8 cellular contexts compared by ENCODE assay signal in the genomic region with DNA sequence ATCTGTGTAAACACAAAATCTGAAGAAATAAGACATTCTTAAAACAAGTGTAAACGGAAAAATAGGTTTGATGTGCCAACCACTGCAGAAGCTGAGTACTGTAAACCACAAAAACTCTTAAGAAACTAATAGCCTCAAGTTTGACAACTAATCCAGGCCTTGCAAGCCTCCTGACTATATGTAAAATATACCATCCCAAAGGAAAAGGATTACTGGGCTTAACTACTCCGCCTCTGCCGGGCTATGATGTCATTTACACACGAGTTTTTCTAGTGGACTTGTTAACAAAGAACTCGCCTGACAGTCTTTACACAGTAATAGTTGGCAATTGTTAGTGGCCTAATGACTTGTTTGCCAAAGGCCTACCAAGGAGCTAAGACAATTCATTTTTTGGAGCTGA. TPM values are rescaled to one million over a fixed set of nuclear protein-coding genes. Genes with fewer than 3 reads are reported as not detected.
DNase-seq lines count a peak whose midpoint lies in the region; ATAC-seq lines count a peak whose summit lies in the region.

No MANE protein-coding gene starts in this region.

- peaks cover 47 to 72% (median 60%) of the 10 kb centered on the region in 4 donors for H3K4me1 Mint-ChIP-seq in CD4-positive, CD25-positive, alpha-beta regulatory T cell
- H3K4me1 Mint-ChIP-seq in activated T-helper 17 cell treated with anti-CD3 and anti-CD28 coated beads, Interleukin-2, amount 50 U/mL, for 72 hours = peaks cover 35% of the 10 kb centered on the region

- DNase-seq in CD4-positive, CD25-positive, alpha-beta regulatory T cell = no peak
- peak; percentile 30 for DNase-seq in HT1080 (ENCODE audit: low read depth)
- DNase-seq in stimulated activated CD4-positive, alpha-beta T cell treated with anti-CD3 and anti-CD28 coated beads, Interleukin-2, amount 100 ng/mL, for 48 hours = no peak

- peak overlapping the region; percentile 77 to 97 (median 93) for H3K27ac Mint-ChIP-seq in CD4-positive, CD25-positive, alpha-beta regulatory T cell
- peak overlapping the region; percentile 88 for H3K27ac Mint-ChIP-seq in activated T-helper 17 cell treated with anti-CD3 and anti-CD28 coated beads, Interleukin-2, amount 50 U/mL, for 72 hours

- H3K4me3 ChIP-seq in CD4-positive, CD25-positive, alpha-beta regulatory T cell (ENCODE audit: low read depth, low read length) = peak overlapping the region; percentile 100
- peak overlapping the region; percentile 91 for H3K4me3 ChIP-seq in iPS-18a (ENCODE audit: low read length)
- H3K4me3 ChIP-seq in skin epidermis = peak overlapping the region; percentile 48 to 90 (median 83)

- H3K36me3 Mint-ChIP-seq in CD4-positive, CD25-positive, alpha-beta regulatory T cell = no peaks in the 10 kb centered on the region
- peaks cover 52% of the 10 kb centered on the region for H3K36me3 Mint-ChIP-seq in activated T-helper 17 cell treated with anti-CD3 and anti-CD28 coated beads, Interleukin-2, amount 50 U/mL, for 72 hours (ENCODE audit: low read depth)

- H3K4me1 ChIP-seq in CD4-positive, CD25-positive, alpha-beta regulatory T cell (ENCODE audit: control insufficient read depth, insufficient read depth, low read length, poor library complexity, severe bottlenecking) = peaks cover 67% of the 10 kb centered on the region
- peaks cover 44% of the 10 kb centered on the region for H3K4me1 ChIP-seq in iPS-18a (ENCODE audit: control insufficient read depth, low read depth, low read length)

- peaks cover 3% of the 10 kb centered on the region for H3K36me3 ChIP-seq in CD4-positive, CD25-positive, alpha-beta regulatory T cell (ENCODE audit: control insufficient read depth, insufficient read depth, low read length)
- no peaks in the 10 kb centered on the region for H3K36me3 ChIP-seq in iPS-18a (ENCODE audit: control insufficient read depth, low read depth, low read length)

- no peaks in the 10 kb centered on the region for H3K9me3 Mint-ChIP-seq in CD4-positive, CD25-positive, alpha-beta regulatory T cell
- H3K9me3 Mint-ChIP-seq in activated T-helper 17 cell treated with anti-CD3 and anti-CD28 coated beads, Interleukin-2, amount 50 U/mL, for 72 hours = no peaks in the 10 kb centered on the region

- peak overlapping the region; percentile 85 for H3K9ac ChIP-seq in iPS-18a (ENCODE audit: low read length)

- peak overlapping the region; percentile 96 to 99 (median 98) for H3K4me3 Mint-ChIP-seq in CD4-positive, CD25-positive, alpha-beta regulatory T cell
- peak overlapping the region; percentile 96 for H3K4me3 Mint-ChIP-seq in activated T-helper 17 cell treated with anti-CD3 and anti-CD28 coated beads, Interleukin-2, amount 50 U/mL, for 72 hours

- peaks cover 4% of the 10 kb centered on the region for H3K27me3 Mint-ChIP-seq in CD4-positive, CD25-positive, alpha-beta regulatory T cell
- H3K27me3 Mint-ChIP-seq in activated T-helper 17 cell treated with anti-CD3 and anti-CD28 coated beads, Interleukin-2, amount 50 U/mL, for 72 hours = no peaks in the 10 kb centered on the region

- H3K9me3 ChIP-seq in CD4-positive, CD25-positive, alpha-beta regulatory T cell (ENCODE audit: control insufficient read depth in 2 of 2, low read length in 2 of 2) = no peaks in the 10 kb centered on the region
- no peaks in the 10 kb centered on the region for H3K9me3 ChIP-seq in iPS-18a (ENCODE audit: control insufficient read depth, low read depth, low read length)

- peak overlapping the region; percentile 49 for H3K27ac ChIP-seq in CD4-positive, CD25-positive, alpha-beta regulatory T cell (ENCODE audit: insufficient read depth, low read length, poor library complexity, severe bottlenecking)
- H3K27ac ChIP-seq in iPS-18a (ENCODE audit: low read length) (no peak overlapping the region), skin epidermis (peak overlapping the region in 13 of 21 experiments; percentile 18 to 99 (median 95))

- no peaks in the 10 kb centered on the region for H3K27me3 ChIP-seq in CD4-positive, CD25-positive, alpha-beta regulatory T cell (ENCODE audit: control insufficient read depth, insufficient read depth, low read length)
- no peaks in the 10 kb centered on the region for H3K27me3 ChIP-seq in iPS-18a (ENCODE audit: control insufficient read depth, insufficient read depth, low read length)

- ATAC-seq in CD4-positive, CD25-positive, alpha-beta regulatory T cell (ENCODE audit: low read depth in 2 of 2) = no peak
- no peak for ATAC-seq in activated T-helper 17 cell treated with anti-CD3 and anti-CD28 coated beads, Interleukin-2, amount 50 U/mL, for 72 hours (replicated peaks)
- ATAC-seq in GM21717 (IDR thresholded peaks at IDR 0.05; ENCODE audit: unreplicated experiment) = no peak
- no peak for ATAC-seq in HG02885 (IDR thresholded peaks at IDR 0.05; ENCODE audit: poor library complexity, unreplicated experiment)

RNA-seq across cellular contexts. Expression of gene KIF5B, which starts 2.1 kb away (rescaled TPM):
- 69.0 TPM for total RNA-seq in CD4-positive, CD25-positive, alpha-beta regulatory T cell
- polyA plus RNA-seq in CD4-positive, CD25-positive, alpha-beta regulatory T cell = 10 to 100 TPM; 20.9 to 31.9 (median 24.6) TPM
- 91.1 and 96.0 TPM in 2 replicates for total RNA-seq in HT1080 (2014; rRNA removed; shearing (Covaris generic))
- 69.7 and 92.9 TPM in 2 replicates for polyA plus RNA-seq in HT1080 (2015; cell fraction: cytosol; rRNA removed)
- polyA plus RNA-seq in HT1080 (2015; cell fraction: nucleus; rRNA removed) = 88.4 and 88.9 TPM in 2 replicates
- total RNA-seq in activated T-helper 17 cell treated with anti-CD3 and anti-CD28 coated beads, Interleukin-2, amount 50 U/mL, for 72 hours = 10 to 100 TPM; 44.7 to 72.2 TPM
